Comparison of ENCODE assay signal across 8 cellular contexts in genomic region chr11:44565008-44565745, GRCh38. TPM values are rescaled to one million over a fixed set of nuclear protein-coding genes. Genes with fewer than 3 reads are reported as not detected.
DNase-seq lines count a peak whose midpoint lies in the region; ATAC-seq and TF ChIP-seq lines count a peak whose summit lies in the region.

TSS of gene CD82 (plus strand) at chr11:44565663. CDS start at chr11:44594663, 29,000 bp downstream.

- peaks cover 47% of the 10 kb centered on the region for H3K79me2 ChIP-seq in OCI-LY3 (ENCODE audit: low read length)

- H3K27me3 ChIP-seq in OCI-LY3 (ENCODE audit: low read depth, low read length): no peaks in the 10 kb centered on the region
- no peaks in the 10 kb centered on the region for H3K27me3 ChIP-seq in mononuclear cell (ENCODE audit: insufficient read depth, low read length)

- peak; percentile 93 for DNase-seq in DMS114 treated with DMSO at 0.1 percent for 48 hours (lab: John Stamatoyannopoulos, UW; ENCODE audit: unreplicated experiment)
- DNase-seq in HuH-7.5 (ENCODE audit: low spot score): peak; percentile 81
- DNase-seq in activated T-cell treated with anti-CD3 and anti-CD28 coated beads for 1 hour (ENCODE audit: low read depth): peak; percentile 93
- peak; percentile 83 for DNase-seq in epidermal melanocyte (ENCODE audit: insufficient read length, low spot score)
- DNase-seq in stimulated activated CD8-positive, alpha-beta memory T cell treated with anti-CD3 and anti-CD28 coated beads, Interleukin-4, amount 100 ng/mL, for 1 hour (ENCODE audit: low read depth in 2 of 2, low spot score in 1 of 2): peak; percentile 93 to 95

- peak; percentile 82 for ATAC-seq in GM21526 (IDR thresholded peaks at IDR 0.05; ENCODE audit: low FRiP score, unreplicated experiment)

- H3K9ac ChIP-seq in OCI-LY3 (ENCODE audit: low read length): peak within 1 kb of the TSS; percentile 90

- TF ChIP-seq CTCF in OCI-LY3 (IDR thresholded peaks at IDR 0.05; ENCODE audit: low read depth, low read length): no peak

- H2AFZ ChIP-seq in OCI-LY3 (ENCODE audit: low read depth, low read length): peak within 1 kb of the TSS; percentile 39; the same call in 1 of the 2 replicates

- H3K9me3 ChIP-seq in OCI-LY3 (ENCODE audit: insufficient read depth, low read length): no peaks in the 10 kb centered on the region
- H3K9me3 ChIP-seq in mononuclear cell (ENCODE audit: low read depth, low read length): no peaks in the 10 kb centered on the region

- peaks cover 37% of the 10 kb centered on the region for H4K20me1 ChIP-seq in OCI-LY3 (ENCODE audit: insufficient read depth, low read length)

- peak within 1 kb of the TSS; percentile 99 for H3K4me2 ChIP-seq in OCI-LY3 (ENCODE audit: low read length)

- H3K27ac ChIP-seq in OCI-LY3 (ENCODE audit: low read length): peak within 1 kb of the TSS; percentile 62

- peaks cover 33% of the 10 kb centered on the region for H3K36me3 ChIP-seq in OCI-LY3 (replicated peaks; ENCODE audit: low read depth, low read length)

- H3K4me3 ChIP-seq in OCI-LY3 (ENCODE audit: low read length) (peak within 1 kb of the TSS; percentile 98), mononuclear cell (ENCODE audit: low read length) (peak within 1 kb of the TSS; percentile 63)

- H3K4me1 ChIP-seq in OCI-LY3 (ENCODE audit: low read length) (peaks cover 59% of the 10 kb centered on the region), mononuclear cell (ENCODE audit: insufficient read depth, low read length) (peaks cover 68% of the 10 kb centered on the region)

RNA-seq across cellular contexts. Expression of gene CD82, which starts in this region (rescaled TPM):
- total RNA-seq in mononuclear cell: 22.0 TPM

Comparison
In these comparisons a context has a peak if more than half of its experiments do, and no peak if none do; other contexts are left out.
1. Peak in every context shown above with its lines: DNase-seq, ATAC-seq, H3K4me3 ChIP-seq and H3K27ac ChIP-seq.